In the genomic region with DNA sequence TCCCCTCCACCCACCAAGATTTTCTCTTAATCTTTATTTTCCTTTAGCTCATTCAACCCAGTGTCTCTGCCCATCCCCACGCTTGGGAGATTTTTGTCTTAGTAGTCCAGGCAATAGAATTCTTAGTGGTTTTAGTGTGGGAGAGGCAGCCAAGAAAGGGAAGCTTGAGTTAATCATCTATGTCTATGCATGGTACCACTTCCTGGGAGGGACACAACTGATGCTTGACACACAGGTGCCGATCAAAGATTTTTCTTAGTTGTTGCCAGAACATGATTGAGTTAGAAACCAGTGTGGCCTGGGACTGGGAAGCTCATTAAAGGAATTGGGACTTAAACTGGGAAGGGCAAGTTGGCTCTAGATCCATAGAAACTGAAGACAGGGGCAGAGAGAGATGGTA, we compare ENCODE assay signal across 1 cellular context.
TF ChIP-seq lines count a peak whose summit lies in the region.

No MANE protein-coding gene starts in this region.

TF ChIP-seq in GM12878, 131 proteins besides CTCF, POLR2A, EP300 and RAD21 (continued from another document):
- TF ChIP-seq, protein P1, sequence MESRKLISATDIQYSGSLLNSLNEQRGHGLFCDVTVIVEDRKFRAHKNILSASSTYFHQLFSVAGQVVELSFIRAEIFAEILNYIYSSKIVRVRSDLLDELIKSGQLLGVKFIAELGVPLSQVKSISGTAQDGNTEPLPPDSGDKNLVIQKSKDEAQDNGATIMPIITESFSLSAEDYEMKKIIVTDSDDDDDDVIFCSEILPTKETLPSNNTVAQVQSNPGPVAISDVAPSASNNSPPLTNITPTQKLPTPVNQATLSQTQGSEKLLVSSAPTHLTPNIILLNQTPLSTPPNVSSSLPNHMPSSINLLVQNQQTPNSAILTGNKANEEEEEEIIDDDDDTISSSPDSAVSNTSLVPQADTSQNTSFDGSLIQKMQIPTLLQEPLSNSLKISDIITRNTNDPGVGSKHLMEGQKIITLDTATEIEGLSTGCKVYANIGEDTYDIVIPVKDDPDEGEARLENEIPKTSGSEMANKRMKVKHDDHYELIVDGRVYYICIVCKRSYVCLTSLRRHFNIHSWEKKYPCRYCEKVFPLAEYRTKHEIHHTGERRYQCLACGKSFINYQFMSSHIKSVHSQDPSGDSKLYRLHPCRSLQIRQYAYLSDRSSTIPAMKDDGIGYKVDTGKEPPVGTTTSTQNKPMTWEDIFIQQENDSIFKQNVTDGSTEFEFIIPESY (IDR thresholded peaks at IDR 0.05): no peak
- TF ChIP-seq, protein P2, sequence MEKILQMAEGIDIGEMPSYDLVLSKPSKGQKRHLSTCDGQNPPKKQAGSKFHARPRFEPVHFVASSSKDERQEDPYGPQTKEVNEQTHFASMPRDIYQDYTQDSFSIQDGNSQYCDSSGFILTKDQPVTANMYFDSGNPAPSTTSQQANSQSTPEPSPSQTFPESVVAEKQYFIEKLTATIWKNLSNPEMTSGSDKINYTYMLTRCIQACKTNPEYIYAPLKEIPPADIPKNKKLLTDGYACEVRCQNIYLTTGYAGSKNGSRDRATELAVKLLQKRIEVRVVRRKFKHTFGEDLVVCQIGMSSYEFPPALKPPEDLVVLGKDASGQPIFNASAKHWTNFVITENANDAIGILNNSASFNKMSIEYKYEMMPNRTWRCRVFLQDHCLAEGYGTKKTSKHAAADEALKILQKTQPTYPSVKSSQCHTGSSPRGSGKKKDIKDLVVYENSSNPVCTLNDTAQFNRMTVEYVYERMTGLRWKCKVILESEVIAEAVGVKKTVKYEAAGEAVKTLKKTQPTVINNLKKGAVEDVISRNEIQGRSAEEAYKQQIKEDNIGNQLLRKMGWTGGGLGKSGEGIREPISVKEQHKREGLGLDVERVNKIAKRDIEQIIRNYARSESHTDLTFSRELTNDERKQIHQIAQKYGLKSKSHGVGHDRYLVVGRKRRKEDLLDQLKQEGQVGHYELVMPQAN (conservative IDR thresholded peaks at IDR 0.05): no peak
- TF ChIP-seq IKZF2 (IDR thresholded peaks at IDR 0.05): peak; percentile 44 to 53; a peak in 2 of 4 replicates
